Comparison of ENCODE assay signal across 8 cellular contexts in the genomic region with DNA sequence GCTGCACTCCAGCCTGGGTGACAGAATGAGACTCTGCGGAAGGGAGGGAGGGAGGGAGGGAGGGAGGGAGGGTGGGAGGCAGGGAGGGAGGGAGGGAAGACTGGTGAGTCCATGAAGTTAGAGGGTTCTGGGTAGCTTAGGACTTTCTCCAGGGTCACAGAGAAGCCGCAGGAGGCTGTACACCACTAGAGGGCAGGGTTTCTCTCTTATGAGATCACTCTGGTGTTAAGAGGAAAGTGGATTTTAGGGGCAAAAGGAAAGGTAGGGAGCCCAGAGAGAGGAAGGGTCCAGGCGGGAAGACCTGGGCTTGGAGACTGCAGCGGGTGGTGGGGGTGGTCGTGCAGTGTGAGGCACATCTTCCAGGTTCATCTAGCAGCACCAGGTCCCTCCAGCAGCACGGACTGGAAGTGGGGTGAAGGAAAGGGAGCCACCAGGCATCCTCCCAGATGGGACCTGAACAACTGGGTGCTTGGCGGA. TPM values are rescaled to one million over a fixed set of nuclear protein-coding genes. Genes with fewer than 3 reads are reported as not detected.
DNase-seq lines count a peak whose midpoint lies in the region; TF ChIP-seq lines count a peak whose summit lies in the region.

No MANE protein-coding gene starts in this region.

- in situ Hi-C loops in Caki2 (cut with HindIII; ENCODE audit: low pct_unique_long_range_greater_than_20kb, low sequenced_read_pairs) = no loop called here

- TF ChIP-seq CTCF in HEK293 (tag by site-specific recombination; IDR thresholded peaks at IDR 0.05) (peak; percentile 29; the same call in 1 of the 2 replicates), smooth muscle cell (IDR thresholded peaks at IDR 0.05; ENCODE audit: borderline replicate concordance, insufficient read depth, poor library complexity, severe bottlenecking) (peak; percentile 68)

- H3F3A ChIP-seq in smooth muscle cell (ENCODE audit: low read depth) = peaks cover 39% of the 10 kb centered on the region

- H4K20me1 ChIP-seq in smooth muscle cell (ENCODE audit: low read depth) = peaks cover 98% of the 10 kb centered on the region

- H3K9me3 ChIP-seq in HEK293 (ENCODE audit: control insufficient read depth, insufficient read depth, low read depth, low read length) = no peaks in the 10 kb centered on the region
- H3K9me3 ChIP-seq in smooth muscle cell (replicated peaks; ENCODE audit: low read depth) = no peaks in the 10 kb centered on the region

- no peaks in the 10 kb centered on the region for H3K27me3 ChIP-seq in smooth muscle cell (ENCODE audit: low read depth)

- H3K36me3 ChIP-seq in HEK293 (ENCODE audit: control insufficient read depth in 2 of 2, insufficient read depth in 1 of 2, low read length in 2 of 2) = peaks cover 0 to 6% of the 10 kb centered on the region in 2 experiments; a peak in 1 of 3 replicates
- no peaks in the 10 kb centered on the region for H3K36me3 ChIP-seq in smooth muscle cell (ENCODE audit: low read depth)

- POLR2A ChIA-PET in HEK293 (lab: Yijun Ruan, JAX) = no interaction called here

- DNase-seq in Caki2 (ENCODE audit: low read depth) (peak; percentile 32), NCI-H82 (lab: John Stamatoyannopoulos, UW) (peak; percentile 83), amygdala (lab: John Stamatoyannopoulos, UW) (peak in 29 of 56 donors; percentile 11 to 78 (median 37)), hippocampal formation (lab: John Stamatoyannopoulos, UW) (peak; percentile 65), smooth muscle cell (lab: John Stamatoyannopoulos, UW; ENCODE audit: unreplicated experiment) (no peak), ureter (ENCODE audit: low spot score) (no peak)
- no peak for DNase-seq in activated CD8-positive, alpha-beta memory T cell treated with anti-CD3 and anti-CD28 coated beads, Interleukin-2, amount 50 U/mL, for 48 hours

- H3K9ac ChIP-seq in smooth muscle cell (ENCODE audit: low read depth) = no peak overlapping the region

- H3K4me2 ChIP-seq in smooth muscle cell = peak overlapping the region; percentile 38

- 56% methylated on average over 6 of the region's 7 CpGs for WGBS in smooth muscle cell (ENCODE audit: low lambda C conversion rate)

- H2AFZ ChIP-seq in smooth muscle cell (ENCODE audit: low read depth) = no peak overlapping the region

- H3K27ac ChIP-seq in HEK293 (ENCODE audit: extremely low read depth, low read depth, low read length) = no peak overlapping the region
- peak overlapping the region; percentile 64 for H3K27ac ChIP-seq in smooth muscle cell (ENCODE audit: low read depth)

- H3K4me3 ChIP-seq in HEK293 (ENCODE audit: low read depth, low read length) = no peak overlapping the region
- H3K4me3 ChIP-seq in smooth muscle cell = no peak overlapping the region

- CTCF ChIA-PET in HEK293 (lab: Yijun Ruan, JAX) = interaction anchor here (0.6 to 2.5 kb wide), 29 partner anchors 10 to 967 kb away, joined by 3 to 20 read pairs (median 4); no protein-coding TSS in a partner anchor

- H3K4me1 ChIP-seq in HEK293 (ENCODE audit: control insufficient read depth, insufficient read depth, low read length) = no peaks in the 10 kb centered on the region; the same call in 1 of the 2 replicates
- peaks cover 15% of the 10 kb centered on the region for H3K4me1 ChIP-seq in smooth muscle cell (ENCODE audit: low read depth)

- H3K79me2 ChIP-seq in smooth muscle cell (ENCODE audit: low read depth) = peaks cover 80% of the 10 kb centered on the region

TF ChIP-seq in HEK293, 187 proteins besides CTCF, POLR2A, EP300 and RAD21 (continues in another document):
- TF ChIP-seq, protein P1, sequence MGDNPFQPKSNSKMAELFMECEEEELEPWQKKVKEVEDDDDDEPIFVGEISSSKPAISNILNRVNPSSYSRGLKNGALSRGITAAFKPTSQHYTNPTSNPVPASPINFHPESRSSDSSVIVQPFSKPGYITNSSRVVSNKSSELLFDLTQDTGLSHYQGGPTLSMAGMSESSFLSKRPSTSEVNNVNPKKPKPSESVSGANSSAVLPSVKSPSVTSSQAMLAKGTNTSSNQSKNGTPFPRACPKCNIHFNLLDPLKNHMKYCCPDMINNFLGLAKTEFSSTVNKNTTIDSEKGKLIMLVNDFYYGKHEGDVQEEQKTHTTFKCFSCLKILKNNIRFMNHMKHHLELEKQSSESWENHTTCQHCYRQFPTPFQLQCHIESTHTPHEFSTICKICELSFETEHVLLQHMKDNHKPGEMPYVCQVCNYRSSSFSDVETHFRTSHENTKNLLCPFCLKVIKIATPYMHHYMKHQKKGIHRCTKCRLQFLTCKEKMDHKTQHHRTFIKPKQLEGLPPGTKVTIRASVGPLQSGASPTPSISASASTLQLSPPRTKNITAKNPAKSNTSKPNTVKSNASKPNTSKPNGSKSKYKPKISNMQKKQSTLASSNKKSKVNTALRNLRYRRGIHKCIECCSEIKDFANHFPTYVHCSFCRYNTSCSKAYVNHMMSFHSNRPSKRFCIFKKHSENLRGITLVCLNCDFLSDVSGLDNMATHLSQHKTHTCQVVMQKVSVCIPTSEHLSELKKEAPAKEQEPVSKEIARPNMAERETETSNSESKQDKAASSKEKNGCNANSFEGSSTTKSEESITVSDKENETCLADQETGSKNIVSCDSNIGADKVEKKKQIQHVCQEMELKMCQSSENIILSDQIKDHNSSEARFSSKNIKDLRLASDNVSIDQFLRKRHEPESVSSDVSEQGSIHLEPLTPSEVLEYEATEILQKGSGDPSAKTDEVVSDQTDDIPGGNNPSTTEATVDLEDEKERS (tag by site-specific recombination; IDR thresholded peaks at IDR 0.05) = no peak
- TF ChIP-seq ZNF76 (tag by site-specific recombination; IDR thresholded peaks at IDR 0.05; ENCODE audit: borderline replicate concordance, low read depth) (0 out of 2 replicates have a peak, but pooled peaks have one; percentile 14), GFI1B (tag by site-specific recombination; IDR thresholded peaks at IDR 0.05) (no peak), ZNF624 (tag by site-specific recombination; IDR thresholded peaks at IDR 0.05) (no peak), ZNF600 (tag by site-specific recombination; IDR thresholded peaks at IDR 0.05) (peak; percentile 4; the same call in 1 of the 2 replicates), GLI4 (tag by site-specific recombination; IDR thresholded peaks at IDR 0.05) (no peak), PRDM1 (tag by site-specific recombination; IDR thresholded peaks at IDR 0.05) (peak; percentile 71), ZNF223 (tag by site-specific recombination; IDR thresholded peaks at IDR 0.05) (no peak), ZNF660 (tag by site-specific recombination; IDR thresholded peaks at IDR 0.05) (0 out of 2 replicates have a peak, but pooled peaks have one; percentile 43), OVOL3 (tag by site-specific recombination; IDR thresholded peaks at IDR 0.05) (no peak), ZNF391 (tag by site-specific recombination; IDR thresholded peaks at IDR 0.05; ENCODE audit: borderline replicate concordance, low read depth) (no peak), HOXC10 (CRISPR knock-in tag; IDR thresholded peaks at IDR 0.05) (no peak), ZNF768 (tag by site-specific recombination; IDR thresholded peaks at IDR 0.05) (no peak), KLF8 (tag by site-specific recombination; IDR thresholded peaks at IDR 0.05) (no peak), EGR2 (tag by site-specific recombination; IDR thresholded peaks at IDR 0.05; ENCODE audit: low read depth) (no peak), SP7 (tag by site-specific recombination; IDR thresholded peaks at IDR 0.05) (no peak), REPIN1 (tag by site-specific recombination; IDR thresholded peaks at IDR 0.05; ENCODE audit: low read depth) (no peak)
- TF ChIP-seq, protein P2, sequence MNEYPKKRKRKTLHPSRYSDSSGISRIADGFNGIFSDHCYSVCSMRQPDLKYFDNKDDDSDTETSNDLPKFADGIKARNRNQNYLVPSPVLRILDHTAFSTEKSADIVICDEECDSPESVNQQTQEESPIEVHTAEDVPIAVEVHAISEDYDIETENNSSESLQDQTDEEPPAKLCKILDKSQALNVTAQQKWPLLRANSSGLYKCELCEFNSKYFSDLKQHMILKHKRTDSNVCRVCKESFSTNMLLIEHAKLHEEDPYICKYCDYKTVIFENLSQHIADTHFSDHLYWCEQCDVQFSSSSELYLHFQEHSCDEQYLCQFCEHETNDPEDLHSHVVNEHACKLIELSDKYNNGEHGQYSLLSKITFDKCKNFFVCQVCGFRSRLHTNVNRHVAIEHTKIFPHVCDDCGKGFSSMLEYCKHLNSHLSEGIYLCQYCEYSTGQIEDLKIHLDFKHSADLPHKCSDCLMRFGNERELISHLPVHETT (tag by site-specific recombination; IDR thresholded peaks at IDR 0.05) = no peak

RNA-seq across cellular contexts. Expression of a gene that starts 48.7 kb away (rescaled TPM):
- total RNA-seq in Caki2 (2014; rRNA removed; shearing (Covaris generic); ENCODE audit: low replicate concordance) = 0.41 and 3.9 TPM in 2 replicates
- total RNA-seq in smooth muscle cell (2.9 and 3.6 TPM in 2 replicates), ureter (22.4 TPM)
- 4.8 and 7.1 TPM in 2 replicates for polyA plus RNA-seq in smooth muscle cell

RNA-seq across cellular contexts. Expression of a gene that starts 58.0 kb away (rescaled TPM):
- total RNA-seq in Caki2 (2014; rRNA removed; shearing (Covaris generic); ENCODE audit: low replicate concordance) = 0.20 TPM in 1 of 2 replicates, not detected in the other
- 89.6 and 92.7 TPM in 2 replicates for total RNA-seq in smooth muscle cell
- polyA plus RNA-seq in smooth muscle cell = 115 and 142 TPM in 2 replicates
- 61.8 TPM for total RNA-seq in ureter

Comparison
In these comparisons a context has a peak if more than half of its experiments do, and no peak if none do; other contexts are left out.
1. DNase-seq: peak in Caki2 (single experiment), NCI-H82 (single experiment), amygdala (29 of 56) and hippocampal formation (2 of 2); none in smooth muscle cell (single experiment), activated CD8-positive, alpha-beta memory T cell treated with anti-CD3 and anti-CD28 coated beads, Interleukin-2, amount 50 U/mL, for 48 hours (single experiment) and ureter (single experiment).
2. RNA of a gene that starts 58.0 kb away (total RNA-seq): 89.6 to 92.7 TPM in smooth muscle cell and 61.8 TPM in ureter (single experiment); 0.20 TPM in Caki2; every median in the first group is over 10 times any median in the second.